In genomic region chr18:77207540-77207939, GRCh38 we compare ENCODE assay signal across 8 cellular contexts.
DNase-seq lines count a peak whose midpoint lies in the region; ATAC-seq and TF ChIP-seq lines count a peak whose summit lies in the region.

No MANE protein-coding gene starts in this region.

- no peaks in the 10 kb centered on the region for H3K36me3 ChIP-seq in neutrophil

- ATAC-seq in HG02759 (IDR thresholded peaks at IDR 0.05; ENCODE audit: unreplicated experiment) (peak; percentile 58), HG03469 (IDR thresholded peaks at IDR 0.05; ENCODE audit: unreplicated experiment) (no peak)

- peaks cover 19 to 23% of the 10 kb centered on the region in 2 experiments for H3K4me1 ChIP-seq in neutrophil (ENCODE audit: control insufficient read depth in 1 of 2, insufficient read depth in 1 of 2, low read depth in 1 of 2, low read length in 1 of 2)

- no peak overlapping the region for H3K27ac ChIP-seq in neutrophil

- H3K9me3 ChIP-seq in neutrophil, result no peaks in the 10 kb centered on the region

- DNase-seq in GM12864 (ENCODE audit: low read depth), result peak; percentile 26
- DNase-seq in NCI-H69 (lab: John Stamatoyannopoulos, UW), result peak; percentile 66
- peak; percentile 26 for DNase-seq in activated T-cell treated with anti-CD3 and anti-CD28 coated beads for 24 hours (ENCODE audit: low read depth)
- DNase-seq in fibroblast of peridontal ligament (ENCODE audit: extremely low read depth), result peak; percentile 80
- no peak for DNase-seq in cerebellar nuclear complex (lab: John Stamatoyannopoulos, UW)

- TF ChIP-seq CTCF in GM12864 (IDR thresholded peaks at IDR 0.05; ENCODE audit: low read depth, low read length, missing control alignments), result peak; percentile 58
- peak; percentile 47 for TF ChIP-seq CTCF in neutrophil (IDR thresholded peaks at IDR 0.05)

- no peak overlapping the region for H3K4me3 ChIP-seq in GM12864 (ENCODE audit: low read depth, low read length)
- no peak overlapping the region for H3K4me3 ChIP-seq in neutrophil (ENCODE audit: low read depth in 1 of 2, low read length in 1 of 2)

- no peaks in the 10 kb centered on the region for H3K27me3 ChIP-seq in neutrophil

Comparison
In these comparisons a context has a peak if more than half of its experiments do, and no peak if none do; other contexts are left out.
1. DNase-seq: peak in GM12864 (single experiment), NCI-H69 (single experiment), activated T-cell treated with anti-CD3 and anti-CD28 coated beads for 24 hours (single experiment) and fibroblast of peridontal ligament (single experiment); none in cerebellar nuclear complex (0 of 2).